In the genomic region with DNA sequence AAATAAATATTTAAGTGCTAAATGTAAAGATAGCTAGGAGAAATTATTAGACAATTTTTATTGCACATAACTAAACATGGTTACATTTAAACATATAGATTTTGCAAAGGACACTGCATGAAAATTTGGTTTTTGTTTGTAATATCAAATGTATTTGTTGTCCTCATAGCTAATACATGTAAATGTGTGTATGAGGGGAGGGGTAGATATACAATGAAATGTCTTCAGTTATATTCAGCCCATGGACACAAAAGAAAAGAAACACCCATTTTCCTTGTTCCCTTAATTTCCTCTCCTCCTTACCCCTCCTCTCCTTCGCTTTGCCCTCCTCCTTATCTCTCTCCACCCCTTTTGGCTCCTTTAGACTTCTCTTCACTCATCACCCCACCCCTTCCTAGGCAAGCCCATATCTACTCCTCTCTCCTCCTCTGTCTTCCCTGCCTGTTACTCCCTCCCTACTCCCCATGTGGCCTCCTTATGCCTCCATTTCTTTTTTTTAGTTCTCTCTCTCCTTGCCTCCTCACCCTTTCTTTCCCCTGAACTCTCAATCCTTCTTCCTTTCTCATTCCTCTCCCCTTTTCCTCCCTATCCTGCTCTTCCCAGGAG, we compare ENCODE assay signal across 10 cellular contexts. TPM values are rescaled to one million over a fixed set of nuclear protein-coding genes. Genes with fewer than 3 reads are reported as not detected.
A peak's percentile ranks its signal among the peaks of the same experiment; 100 is the strongest.
DNase-seq lines count a peak whose midpoint lies in the region; ATAC-seq and TF ChIP-seq lines count a peak whose summit lies in the region.
"Had no signal": no experiment of that assay in that cellular context is flagged by ENCODE, and none has a peak within 500 bp of the region (broad histone marks: within the 10 kb centered on the region; RNA-seq: fewer than 3 reads in every experiment).

No MANE protein-coding gene starts in this region.

- H3K27ac ChIP-seq in duodenal mucosa (ENCODE audit: low read depth, low read length) (peak overlapping the region; percentile 75), mesendoderm (ENCODE audit: low read depth, low read length) (no peak overlapping the region), tibial artery (peak overlapping the region; percentile 90)

- no peak for ATAC-seq in GM21381 (IDR thresholded peaks at IDR 0.05; ENCODE audit: unreplicated experiment)

- TF ChIP-seq CTCF in tibial artery (IDR thresholded peaks at IDR 0.05) (no peak), GM20000 (IDR thresholded peaks at IDR 0.05; ENCODE audit: extremely low read depth, missing control alignments) (no peak)

- H3K18ac ChIP-seq in mesendoderm (ENCODE audit: low read length), result no peak overlapping the region

- H2BK5ac ChIP-seq in mesendoderm (ENCODE audit: low read length), result no peak overlapping the region

- H3K4me3 ChIP-seq in duodenal mucosa (ENCODE audit: low read depth in 1 of 2, low read length in 2 of 2) (peak overlapping the region; percentile 48 to 62), mesendoderm (ENCODE audit: low read length) (no peak overlapping the region), tibial artery (peak overlapping the region; percentile 65 to 68)

- H2BK15ac ChIP-seq in mesendoderm (replicated peaks; ENCODE audit: low read depth), result no peak overlapping the region

- H3K23ac ChIP-seq in mesendoderm (ENCODE audit: low read length), result no peak overlapping the region

- no CpG with 5 or more reads among the region's 1 CpG for WGBS in mesendoderm (ENCODE audit: extremely low coverage, insufficient coverage, low lambda C conversion rate)

- no peak overlapping the region for H3K56ac ChIP-seq in mesendoderm (ENCODE audit: low read length)

- no peaks in the 10 kb centered on the region for H3K79me2 ChIP-seq in mesendoderm (ENCODE audit: control insufficient read depth, insufficient read depth, low read length)

- no peak overlapping the region for H3K4ac ChIP-seq in mesendoderm (ENCODE audit: low read depth, low read length)

- H4K8ac ChIP-seq in mesendoderm (ENCODE audit: low read depth, low read length), result no peak overlapping the region

- H4K5ac ChIP-seq in mesendoderm (ENCODE audit: low read length), result no peak overlapping the region

- no peak overlapping the region for H2AK5ac ChIP-seq in mesendoderm (ENCODE audit: low read length)

- H2BK120ac ChIP-seq in mesendoderm (ENCODE audit: low read depth, low read length), result no peak overlapping the region

- no peaks in the 10 kb centered on the region for H3K4me1 ChIP-seq in duodenal mucosa (ENCODE audit: control insufficient read depth in 1 of 2, insufficient read depth in 2 of 2, low read length in 2 of 2)
- H3K4me1 ChIP-seq in mesendoderm (ENCODE audit: control insufficient read depth, low read depth, low read length), result no peaks in the 10 kb centered on the region
- H3K4me1 ChIP-seq in tibial artery, result peaks cover 0 to 43% (median 3%) of the 10 kb centered on the region in 4 donors

- peak overlapping the region in 1 of 2 donors; percentile 66 for H3K9ac ChIP-seq in duodenal mucosa (ENCODE audit: low read depth in 1 of 2, low read length in 2 of 2)
- H3K9ac ChIP-seq in mesendoderm (ENCODE audit: low read length), result no peak overlapping the region

- H3K36me3 ChIP-seq in duodenal mucosa (ENCODE audit: control insufficient read depth in 1 of 2, insufficient read depth in 2 of 2, low read length in 2 of 2), result no peaks in the 10 kb centered on the region
- no peaks in the 10 kb centered on the region for H3K36me3 ChIP-seq in mesendoderm (ENCODE audit: control insufficient read depth, insufficient read depth, low read length)
- no peaks in the 10 kb centered on the region for H3K36me3 ChIP-seq in tibial artery

- H3K27me3 ChIP-seq in duodenal mucosa (ENCODE audit: control insufficient read depth in 1 of 2, insufficient read depth in 2 of 2, low read length in 2 of 2) (no peaks in the 10 kb centered on the region), mesendoderm (ENCODE audit: insufficient read depth, low read length, poor library complexity) (no peaks in the 10 kb centered on the region), tibial artery (no peaks in the 10 kb centered on the region)

- H3K9me3 ChIP-seq in duodenal mucosa (ENCODE audit: control insufficient read depth in 1 of 2, low read length in 2 of 2) (no peaks in the 10 kb centered on the region), tibial artery (no peaks in the 10 kb centered on the region)

- intact Hi-C loops in tibial artery (cut with DNase I; ENCODE audit: low total_unique reads), result loop anchor here (2.0 to 10.0 kb wide), 4 partner anchors 81 to 683 kb away; partner anchors contain the start of gene GULP1

- no peaks in the 10 kb centered on the region for H3K79me1 ChIP-seq in mesendoderm (ENCODE audit: low read length)

- DNase-seq in HS-27A (ENCODE audit: low read depth) (peak; percentile 42), mesendoderm (peak; percentile 57), tibial artery (peak; percentile 65 to 74), NCI-H1105 (lab: John Stamatoyannopoulos, UW) (no peak), KG1 (lab: John Stamatoyannopoulos, UW) (no peak), GM20000 (ENCODE audit: low spot score) (no peak)
- DNase-seq: endodermal cell; stimulated activated CD4-positive, alpha-beta T cell treated with anti-CD3 and anti-CD28 coated beads, Interleukin-1b, Interleukin-23, amount 100 ng/mL, for 48 hours had no signal

- H3K4me2 ChIP-seq in mesendoderm (ENCODE audit: low read length), result no peak overlapping the region

RNA-seq across cellular contexts. Expression of gene COL3A1, which starts 1.4 kb away (rescaled TPM):
- 0.03 TPM for polyA plus RNA-seq in mesendoderm (2013, experiment 1 of 2)
- polyA plus RNA-seq in mesendoderm (2013, experiment 2 of 2), result 0.03 TPM

Comparison
In these comparisons a context has a peak if more than half of its experiments do, and no peak if none do; other contexts are left out.
1. DNase-seq: peak in HS-27A (single experiment), mesendoderm (single experiment) and tibial artery (2 of 2); none in NCI-H1105 (single experiment), KG1 (single experiment) and GM20000 (single experiment).